Comparison of ENCODE assay signal across 29 cellular contexts in the genomic region with DNA sequence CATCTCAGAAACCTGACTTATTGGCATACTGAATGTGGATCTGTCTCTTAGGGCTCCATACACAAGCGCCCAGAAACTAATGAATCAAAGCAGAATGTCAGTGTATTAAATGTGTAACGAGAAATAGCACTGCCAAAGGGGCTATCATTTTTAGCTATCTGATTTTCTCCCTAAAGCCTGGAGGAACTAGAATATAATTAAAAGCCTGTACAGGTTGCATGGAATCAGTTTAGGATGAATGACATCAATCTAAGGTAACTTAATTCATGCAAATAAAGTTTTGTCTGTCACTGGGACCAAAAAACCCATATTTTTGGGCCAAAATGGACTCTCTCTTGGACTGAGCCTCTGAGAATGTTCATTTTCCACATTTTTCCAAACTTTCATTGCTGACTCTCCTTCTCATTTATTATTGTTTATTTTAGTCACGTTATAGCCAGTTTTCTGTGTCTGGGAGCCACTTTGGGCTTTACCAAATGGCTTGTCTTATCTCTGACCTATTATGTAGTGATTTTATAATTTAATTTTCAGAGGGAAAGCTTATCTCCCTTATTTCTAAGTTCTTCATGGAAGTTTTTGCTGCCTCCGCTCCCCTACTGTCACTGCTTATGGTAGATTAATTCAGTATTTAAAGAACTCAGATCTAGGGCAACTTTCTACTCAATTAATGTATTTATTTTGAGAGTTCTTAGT. TPM values are rescaled to one million over a fixed set of nuclear protein-coding genes. Genes with fewer than 3 reads are reported as not detected.
"Had no signal": no experiment of that assay in that cellular context is flagged by ENCODE, and none has a peak within 500 bp of the region (broad histone marks: within the 10 kb centered on the region; RNA-seq: fewer than 3 reads in every experiment).

No MANE protein-coding gene starts in this region.

- H3K9me3 Mint-ChIP-seq: activated naive CD4-positive, alpha-beta T cell treated with anti-CD3 and anti-CD28 coated beads for 36 hours; nephron progenitor cell; stimulated activated naive CD8-positive, alpha-beta T cell treated with anti-CD3 and anti-CD28 coated beads, Interleukin-15, Interleukin-2, amounts not matched to agents 100 ng/mL and 50 ng/mL, for 24 hours; T-helper 2 cell treated with Interferon-gamma antibody and Interleukin-4, amounts not matched to agents 5 μg/mL and 100 μg/mL, for 36 hours had no signal

- DNase-seq: activated CD4-positive, alpha-beta T cell treated with anti-CD3 and anti-CD28 coated beads for 36 hours; activated CD4-positive, CD25-positive, alpha-beta regulatory T cell; activated effector memory CD4-positive, alpha-beta T cell treated with Interleukin-2 at 50 U/mL for 16 hours; activated naive CD4-positive, alpha-beta T cell treated with anti-CD3 and anti-CD28 coated beads for 36 hours; activated naive CD8-positive, alpha-beta T cell treated with anti-CD3 and anti-CD28 coated beads, Interleukin-2, amount 10 ng/mL, durations not matched to agents 7 days and 5 days; activated T-cell treated with anti-CD3 and anti-CD28 coated beads for 4 hours; brain microvascular endothelial cell; caudate nucleus; heart left ventricle; hypothalamus; left lung; lower lobe of right lung; mucosa of descending colon; nephron progenitor cell; ovary; stimulated activated CD4-positive, alpha-beta T cell treated with anti-CD3 and anti-CD28 coated beads, Interleukin-4, amount 100 ng/mL, for 24 hours; T-helper 1 cell; trophoblast cell had no signal

- FAIRE-seq: urothelium cell line had no signal

- H3K27me3 ChIP-seq: ascending aorta, brain microvascular endothelial cell, heart left ventricle, left lung, neutrophil, ovary had no signal

- H3K9me3 ChIP-seq: ascending aorta, heart left ventricle, left lung, lower lobe of right lung, mucosa of descending colon, neutrophil, ovary, prostate gland, thoracic aorta had no signal

- ATAC-seq: activated CD4-positive, alpha-beta T cell treated with anti-CD3 and anti-CD28 coated beads for 36 hours; esophagus mucosa; heart left ventricle; left lung; lower lobe of right lung; mucosa of descending colon; sciatic nerve; stimulated activated effector memory CD8-positive, alpha-beta T cell treated with anti-CD3 and anti-CD28 coated beads, Interleukin-12 subunit alpha, Interleukin-12 subunit beta, amount 100 ng/mL, for 72 hours had no signal

- H3K4me1 ChIP-seq: left lung, lower lobe of right lung, prostate gland had no signal

- H3K4me1 Mint-ChIP-seq: activated CD4-positive, alpha-beta T cell treated with anti-CD3 and anti-CD28 coated beads for 36 hours; activated naive CD8-positive, alpha-beta T cell treated with anti-CD3 and anti-CD28 coated beads, Interleukin-2, amount 10 ng/mL, durations not matched to agents 7 days and 5 days; stimulated activated effector memory CD8-positive, alpha-beta T cell treated with anti-CD3 and anti-CD28 coated beads, Interleukin-12 subunit alpha, Interleukin-12 subunit beta, amount 100 ng/mL, for 72 hours had no signal

- H3K27ac Mint-ChIP-seq: activated CD4-positive, alpha-beta T cell treated with anti-CD3 and anti-CD28 coated beads for 36 hours; activated naive CD4-positive, alpha-beta T cell treated with anti-CD3 and anti-CD28 coated beads for 36 hours; activated naive CD8-positive, alpha-beta T cell treated with anti-CD3 and anti-CD28 coated beads, Interleukin-2, amount 10 ng/mL, durations not matched to agents 7 days and 5 days; stimulated activated effector memory CD8-positive, alpha-beta T cell treated with anti-CD3 and anti-CD28 coated beads, Interleukin-12 subunit alpha, Interleukin-12 subunit beta, amount 100 ng/mL, for 72 hours; stimulated activated naive CD8-positive, alpha-beta T cell treated with anti-CD3 and anti-CD28 coated beads, Interleukin-15, Interleukin-2, amounts not matched to agents 100 ng/mL and 50 ng/mL, for 24 hours; T-helper 2 cell treated with Interferon-gamma antibody and Interleukin-4, amounts not matched to agents 5 μg/mL and 100 μg/mL, for 36 hours had no signal

- H3K4me3 Mint-ChIP-seq: activated CD4-positive, alpha-beta T cell treated with anti-CD3 and anti-CD28 coated beads for 36 hours; activated naive CD4-positive, alpha-beta T cell treated with anti-CD3 and anti-CD28 coated beads for 36 hours; activated naive CD8-positive, alpha-beta T cell treated with anti-CD3 and anti-CD28 coated beads, Interleukin-2, amount 10 ng/mL, durations not matched to agents 7 days and 5 days; nephron progenitor cell; stimulated activated effector memory CD8-positive, alpha-beta T cell treated with anti-CD3 and anti-CD28 coated beads, Interleukin-12 subunit alpha, Interleukin-12 subunit beta, amount 100 ng/mL, for 72 hours; stimulated activated naive CD8-positive, alpha-beta T cell treated with anti-CD3 and anti-CD28 coated beads, Interleukin-15, Interleukin-2, amounts not matched to agents 100 ng/mL and 50 ng/mL, for 24 hours; T-helper 2 cell treated with Interferon-gamma antibody and Interleukin-4, amounts not matched to agents 5 μg/mL and 100 μg/mL, for 36 hours had no signal

- H3K4me3 ChIP-seq: ascending aorta, heart left ventricle, left lung, lower lobe of right lung, mucosa of descending colon, ovary, prostate gland, skin epidermis, thoracic aorta had no signal

- H3K36me3 ChIP-seq: ascending aorta, brain microvascular endothelial cell, heart left ventricle, left lung, lower lobe of right lung, neutrophil, ovary, prostate gland, thoracic aorta had no signal

- H3K36me3 Mint-ChIP-seq: activated naive CD8-positive, alpha-beta T cell treated with anti-CD3 and anti-CD28 coated beads, Interleukin-2, amount 10 ng/mL, durations not matched to agents 7 days and 5 days; stimulated activated effector memory CD8-positive, alpha-beta T cell treated with anti-CD3 and anti-CD28 coated beads, Interleukin-12 subunit alpha, Interleukin-12 subunit beta, amount 100 ng/mL, for 72 hours had no signal

- H3K27me3 Mint-ChIP-seq: activated CD4-positive, alpha-beta T cell treated with anti-CD3 and anti-CD28 coated beads for 36 hours; activated naive CD8-positive, alpha-beta T cell treated with anti-CD3 and anti-CD28 coated beads, Interleukin-2, amount 10 ng/mL, durations not matched to agents 7 days and 5 days; stimulated activated naive CD8-positive, alpha-beta T cell treated with anti-CD3 and anti-CD28 coated beads, Interleukin-15, Interleukin-2, amounts not matched to agents 100 ng/mL and 50 ng/mL, for 24 hours had no signal

- H3K27ac ChIP-seq: ascending aorta, brain microvascular endothelial cell, heart left ventricle, left lung, lower lobe of right lung, neutrophil, ovary, prostate gland, skin epidermis, thoracic aorta had no signal

RNA-seq across cellular contexts. Expression of a gene that starts 47.0 kb away (rescaled TPM):
- total RNA-seq: activated CD4-positive, alpha-beta T cell treated with anti-CD3 and anti-CD28 coated beads for 36 hours; activated naive CD4-positive, alpha-beta T cell treated with anti-CD3 and anti-CD28 coated beads for 36 hours; activated naive CD8-positive, alpha-beta T cell treated with anti-CD3 and anti-CD28 coated beads, Interleukin-2, amount 10 ng/mL, durations not matched to agents 7 days and 5 days had no signal
